ENCODE assay signal across 18 cellular contexts in the genomic region with DNA sequence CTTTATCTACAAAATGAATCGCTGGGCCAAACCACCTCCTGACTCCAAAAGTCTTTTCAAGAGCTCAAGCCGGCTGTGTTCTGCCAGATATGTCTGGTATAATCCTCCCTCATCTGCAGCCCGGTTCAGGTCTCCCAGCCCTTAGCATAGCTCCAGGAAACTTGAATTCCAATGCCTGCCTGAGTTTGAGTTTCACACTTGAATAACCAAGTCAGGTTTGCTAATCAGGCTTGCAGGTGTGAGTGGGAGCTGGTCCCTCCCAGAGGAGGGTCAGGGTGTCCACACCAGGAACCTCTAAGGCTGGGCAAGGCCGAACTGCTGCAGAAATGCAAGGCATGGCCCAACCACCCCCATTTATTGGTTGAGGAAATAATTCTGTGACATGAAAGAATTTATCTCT.
DNase-seq lines count a peak whose midpoint lies in the region; ATAC-seq, FAIRE-seq and TF ChIP-seq lines count a peak whose summit lies in the region.
"Had no signal": no experiment of that assay in that cellular context is flagged by ENCODE, and none has a peak within 500 bp of the region (broad histone marks: within the 10 kb centered on the region; RNA-seq: fewer than 3 reads in every experiment).

No MANE protein-coding gene starts in this region.

- no peak for TF ChIP-seq POLR2A in spleen (IDR thresholded peaks at IDR 0.05)

- ATAC-seq in heart right ventricle (peak in 1 of 8 donors; percentile 19), GM19467 (IDR thresholded peaks at IDR 0.05; ENCODE audit: unreplicated experiment) (no peak)
- ATAC-seq: activated CD8-positive, alpha-beta T cell treated with anti-CD3 and anti-CD28 coated beads, Interleukin-2, amount 10 ng/mL, durations not matched to agents 7 days and 5 days; lower lobe of right lung had no signal

- no peaks in the 10 kb centered on the region for H3K79me2 ChIP-seq in astrocyte (ENCODE audit: insufficient read depth, low read length)

- H3K36me3 Mint-ChIP-seq in astrocyte (ENCODE audit: low read depth, unreplicated experiment) = peaks cover 15% of the 10 kb centered on the region
- no peaks in the 10 kb centered on the region for H3K36me3 Mint-ChIP-seq in mesothelial cell of epicardium

- H3K4me3 Mint-ChIP-seq in astrocyte (ENCODE audit: unreplicated experiment) = no peak overlapping the region
- no peak overlapping the region for H3K4me3 Mint-ChIP-seq in mesothelial cell of epicardium
- H3K4me3 Mint-ChIP-seq: activated CD8-positive, alpha-beta T cell treated with anti-CD3 and anti-CD28 coated beads, Interleukin-2, amount 10 ng/mL, durations not matched to agents 7 days and 5 days; stimulated activated naive CD8-positive, alpha-beta T cell treated with anti-CD3 and anti-CD28 coated beads, Interleukin-15, Interleukin-2, amounts not matched to agents 100 ng/mL and 50 ng/mL, for 24 hours had no signal

- H3K9me3 Mint-ChIP-seq in astrocyte (ENCODE audit: unreplicated experiment) (peaks cover 3% of the 10 kb centered on the region), mesothelial cell of epicardium (no peaks in the 10 kb centered on the region)
- H3K9me3 Mint-ChIP-seq: stimulated activated naive CD8-positive, alpha-beta T cell treated with anti-CD3 and anti-CD28 coated beads, Interleukin-15, Interleukin-2, amounts not matched to agents 100 ng/mL and 50 ng/mL, for 24 hours had no signal

- intact Hi-C loops in heart right ventricle (cut with DNase I) (loop anchor here in 6 of 10 donors (2.0 to 10.0 kb wide), 3 partner anchors 42 to 48 kb away; no protein-coding TSS in a partner anchor), spleen (cut with DNase I; ENCODE audit: low total_unique reads) (no loop called here)

- H3K27ac ChIP-seq in astrocyte (ENCODE audit: low read depth, low read length) (no peak overlapping the region), heart right ventricle (peak overlapping the region in 7 of 10 donors; percentile 19 to 77 (median 65)), spleen (peak overlapping the region in 5 of 8 donors; percentile 34 to 78 (median 61))
- H3K27ac ChIP-seq: BLaER1, lower lobe of right lung, neutrophil had no signal

- H2AFZ ChIP-seq in astrocyte (ENCODE audit: low read depth, low read length) = no peak overlapping the region

- DNase-seq in OCI-M1 (lab: John Stamatoyannopoulos, UW) = peak; percentile 82
- peak; percentile 18 for DNase-seq in astrocyte (ENCODE audit: low read depth)
- no peak for DNase-seq in heart right ventricle
- no peak for DNase-seq in spleen
- DNase-seq in kidney glomerular epithelial cell (lab: John Stamatoyannopoulos, UW) = no peak
- DNase-seq in mesothelial cell of epicardium (ENCODE audit: low spot score in 2 of 2, unreplicated experiment in 2 of 2) = no peak
- DNase-seq: activated CD8-positive, alpha-beta T cell treated with anti-CD3 and anti-CD28 coated beads, Interleukin-2, amount 10 ng/mL, durations not matched to agents 7 days and 5 days; activated gamma-delta T cell; central memory CD4-positive, alpha-beta T cell; DMS79; KBM-7; lower lobe of right lung; NCI-H1417; NCI-H226 had no signal

- H3K9me3 ChIP-seq in astrocyte (ENCODE audit: insufficient read depth, low read depth, low read length) (no peaks in the 10 kb centered on the region), heart right ventricle (no peaks in the 10 kb centered on the region), spleen (no peaks in the 10 kb centered on the region)
- H3K9me3 ChIP-seq: BLaER1, lower lobe of right lung, neutrophil had no signal

- H4K20me1 ChIP-seq in astrocyte (ENCODE audit: insufficient read depth, low read length) = no peaks in the 10 kb centered on the region
- H4K20me1 ChIP-seq: BLaER1 had no signal

- peaks cover 10% of the 10 kb centered on the region for H3K27me3 Mint-ChIP-seq in astrocyte (ENCODE audit: low read depth, unreplicated experiment)
- H3K27me3 Mint-ChIP-seq in mesothelial cell of epicardium (ENCODE audit: low read depth) = peaks cover 1% of the 10 kb centered on the region

- WGBS in heart right ventricle, 2 donors = 33 to 35% methylated on average over 4 of the region's 4 CpGs
- 65 to 82% (median 72%) methylated on average over 4 of the region's 4 CpGs for WGBS in spleen, 5 donors

- H3K4me1 Mint-ChIP-seq in astrocyte (ENCODE audit: low read depth, unreplicated experiment) (peaks cover 10% of the 10 kb centered on the region), mesothelial cell of epicardium (peaks cover 27% of the 10 kb centered on the region)

- H3K4me1 ChIP-seq in astrocyte (ENCODE audit: insufficient read depth, low read length) (peaks cover 4% of the 10 kb centered on the region), heart right ventricle (peaks cover 0 to 37% (median 13%) of the 10 kb centered on the region in 9 donors), spleen (peaks cover 11 to 66% (median 41%) of the 10 kb centered on the region in 6 donors)

- no peaks in the 10 kb centered on the region for H3K27me3 ChIP-seq in astrocyte (ENCODE audit: insufficient read depth, low read length)
- H3K27me3 ChIP-seq in heart right ventricle = no peaks in the 10 kb centered on the region
- peaks cover 0 to 28% (median 0%) of the 10 kb centered on the region in 7 donors for H3K27me3 ChIP-seq in spleen (replicated peaks in 1 of 7)

- FAIRE-seq in astrocyte (lab: Jason Lieb, UNC) = no peak

- H3K4me2 ChIP-seq in astrocyte (ENCODE audit: low read length) = no peak overlapping the region

- H3K36me3 ChIP-seq in astrocyte (ENCODE audit: insufficient read depth, low read length) (no peaks in the 10 kb centered on the region), heart right ventricle (no peaks in the 10 kb centered on the region), spleen (no peaks in the 10 kb centered on the region)
- H3K36me3 ChIP-seq: BLaER1, lower lobe of right lung, neutrophil had no signal

- no peak overlapping the region for H3K9ac ChIP-seq in astrocyte (ENCODE audit: low read length)
- H3K9ac ChIP-seq: BLaER1 had no signal

- H3K4me3 ChIP-seq in astrocyte (ENCODE audit: insufficient read depth, low read depth, low read length) = no peak overlapping the region
- H3K4me3 ChIP-seq in heart right ventricle = no peak overlapping the region
- H3K4me3 ChIP-seq in spleen = no peak overlapping the region
- H3K4me3 ChIP-seq: BLaER1, lower lobe of right lung had no signal

- TF ChIP-seq CTCF in astrocyte (IDR thresholded peaks at IDR 0.05; ENCODE audit: insufficient read depth, low read depth, low read length) (no peak), heart right ventricle (IDR thresholded peaks at IDR 0.05) (no peak), spleen (IDR thresholded peaks at IDR 0.05 in 8 of 11, conservative IDR thresholded peaks at IDR 0.05 in 3 of 11) (no peak), mesothelial cell of epicardium (IDR thresholded peaks at IDR 0.05; ENCODE audit: unreplicated experiment) (no peak)

- no peak overlapping the region for H3K27ac Mint-ChIP-seq in astrocyte (ENCODE audit: unreplicated experiment)
- H3K27ac Mint-ChIP-seq in mesothelial cell of epicardium = no peak overlapping the region
- H3K27ac Mint-ChIP-seq: stimulated activated naive CD8-positive, alpha-beta T cell treated with anti-CD3 and anti-CD28 coated beads, Interleukin-15, Interleukin-2, amounts not matched to agents 100 ng/mL and 50 ng/mL, for 24 hours had no signal

Comparison
In these comparisons a context has a peak if more than half of its experiments do, and no peak if none do; other contexts are left out.
1. DNase-seq: peak in OCI-M1 (single experiment) and astrocyte (single experiment); none in heart right ventricle (0 of 2), spleen (single experiment), kidney glomerular epithelial cell (single experiment) and mesothelial cell of epicardium (0 of 2).